In the genomic region with DNA sequence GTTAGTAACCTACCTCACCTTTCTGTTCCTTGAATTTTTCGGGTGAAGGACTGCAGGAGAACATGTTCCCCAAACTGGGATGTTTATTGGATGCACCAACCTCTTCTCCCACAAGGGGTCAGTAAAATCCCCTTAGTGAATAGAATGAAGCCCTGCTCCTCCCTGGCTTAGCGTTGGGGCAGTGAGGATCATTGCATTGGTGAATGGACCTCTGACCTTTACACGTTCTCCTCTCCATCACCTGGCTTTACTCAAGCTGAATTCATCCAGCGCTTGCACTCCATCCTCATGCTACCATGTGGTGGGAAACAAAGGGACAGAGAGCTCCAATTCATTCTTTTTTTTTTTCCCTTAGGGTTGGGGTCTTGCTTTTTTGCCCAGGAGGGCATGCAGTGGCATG, we compare ENCODE assay signal across 8 cellular contexts.
A peak's percentile ranks its signal among the peaks of the same experiment; 100 is the strongest.
DNase-seq lines count a peak whose midpoint lies in the region; ATAC-seq and TF ChIP-seq lines count a peak whose summit lies in the region.

No MANE protein-coding gene starts in this region.

- no peaks in the 10 kb centered on the region for H3K4me1 ChIP-seq in KMS-11 (ENCODE audit: low read depth, poor library complexity, severe bottlenecking)
- peaks cover 0 to 15% (median 0%) of the 10 kb centered on the region in 9 donors for H3K4me1 ChIP-seq in heart right ventricle

- H3K27ac ChIP-seq in KMS-11 (no peak overlapping the region), heart right ventricle (no peak overlapping the region)

- H3K9ac ChIP-seq in KMS-11 = no peak overlapping the region

- no peak overlapping the region for H3K4me2 ChIP-seq in KMS-11

- H3K9me3 ChIP-seq in heart right ventricle = no peaks in the 10 kb centered on the region

- H3K27me3 ChIP-seq in KMS-11 (ENCODE audit: insufficient read depth, low read depth) = no peaks in the 10 kb centered on the region
- no peaks in the 10 kb centered on the region for H3K27me3 ChIP-seq in heart right ventricle

- peak overlapping the region; percentile 50; the same call in 1 of the 2 replicates for H2AFZ ChIP-seq in KMS-11 (ENCODE audit: low read depth)

- ATAC-seq in GM21367 (IDR thresholded peaks at IDR 0.05; ENCODE audit: unreplicated experiment) (peak; percentile 77), heart right ventricle (peak; percentile 56 to 81 (median 68)), sciatic nerve (peak; percentile 56)

- intact Hi-C loops in heart right ventricle (cut with DNase I) (loop anchor here in 5 of 10 donors (5.0 to 10.0 kb wide), 5 partner anchors 57 to 807 kb away; no protein-coding TSS in a partner anchor), sciatic nerve (cut with DNase I) (no loop called here)

- 11 to 13% methylated on average over 4 of the region's 4 CpGs for WGBS in heart right ventricle, 2 donors

- H3K36me3 ChIP-seq in KMS-11 (ENCODE audit: insufficient read depth) = no peaks in the 10 kb centered on the region
- no peaks in the 10 kb centered on the region for H3K36me3 ChIP-seq in heart right ventricle

- peak; percentile 40 for DNase-seq in activated CD4-positive, alpha-beta T cell treated with anti-CD3 and anti-CD28 coated beads for 48 hours
- DNase-seq in activated CD4-positive, alpha-beta T cell treated with anti-CD3 and anti-CD28 coated beads for 4 hours = no peak
- DNase-seq in heart right ventricle (peak in 1 of 2 donors; percentile 47), sciatic nerve (ENCODE audit: low spot score) (no peak), DMS114 treated with DMSO at 0.1 percent for 48 hours (lab: John Stamatoyannopoulos, UW; ENCODE audit: unreplicated experiment) (no peak)

- H3K4me3 ChIP-seq in KMS-11 (IDR thresholded peaks at IDR 0.05; ENCODE audit: insufficient read depth, low read depth, low read length) (no peak overlapping the region), WI38 (ENCODE audit: low read depth, low read length) (no peak overlapping the region), heart right ventricle (no peak overlapping the region)

- TF ChIP-seq CTCF in KMS-11 (conservative IDR thresholded peaks at IDR 0.05; ENCODE audit: low read depth, low read length) (peak; percentile 81), WI38 (IDR thresholded peaks at IDR 0.05; ENCODE audit: low read depth, low read length) (peak; percentile 78), heart right ventricle (IDR thresholded peaks at IDR 0.05) (peak; percentile 36 to 79 (median 68))

- no peaks in the 10 kb centered on the region for H3K79me2 ChIP-seq in KMS-11 (ENCODE audit: insufficient read depth, low read depth)

- no peaks in the 10 kb centered on the region for H4K20me1 ChIP-seq in KMS-11 (ENCODE audit: insufficient read depth)
